ENCODE assay signal across 8 cellular contexts in genomic region chr20:33211817-33212424, GRCh38. TPM values are rescaled to one million over a fixed set of nuclear protein-coding genes. Genes with fewer than 3 reads are reported as not detected.
DNase-seq lines count a peak whose midpoint lies in the region; ATAC-seq, FAIRE-seq and TF ChIP-seq lines count a peak whose summit lies in the region.

No MANE protein-coding gene starts in this region.

- no peak overlapping the region for H3K9ac ChIP-seq in HCT116 (ENCODE audit: low read length)
- no peak overlapping the region for H3K9ac ChIP-seq in keratinocyte (ENCODE audit: control insufficient read depth, extremely low read depth, insufficient read depth, low read length)

- H3K4me3 ChIP-seq in HCT116 (replicated peaks in 1 of 2; ENCODE audit: low read depth in 1 of 2, low read length in 2 of 2) (no peak overlapping the region), keratinocyte (ENCODE audit: control insufficient read depth in 2 of 3, extremely low read depth in 1 of 3, insufficient read depth in 2 of 3, low read depth in 1 of 3, low read length in 3 of 3) (no peak overlapping the region), thyroid gland (replicated peaks in 1 of 3) (no peak overlapping the region)

- peak; percentile 76 for TF ChIP-seq RAD21 in HCT116 (IDR thresholded peaks at IDR 0.05; ENCODE audit: low read depth)

- DNase-seq in Caki2 (ENCODE audit: low read depth) (peak; percentile 38), HCT116 (ENCODE audit: low read depth, low spot score) (peak; percentile 61), NCI-H526 treated with DMSO at 0.1 percent for 48 hours (lab: John Stamatoyannopoulos, UW) (peak; percentile 69), keratinocyte (ENCODE audit: low read depth, low spot score) (peak; percentile 4), thyroid gland (peak; percentile 66 to 69)
- peak in 1 of 2 donors; percentile 16 for DNase-seq in activated naive CD4-positive, alpha-beta T cell treated with anti-CD3 and anti-CD28 coated beads, Interleukin-2, amount 50 U/mL, for 72 hours (ENCODE audit: low spot score in 2 of 2)

- TF ChIP-seq POLR2A in HCT116 (IDR thresholded peaks at IDR 0.05; ENCODE audit: borderline replicate concordance, extremely low read depth, insufficient read depth, insufficient read length): no peak
- no peak for TF ChIP-seq POLR2A in thyroid gland (IDR thresholded peaks at IDR 0.05)

- no peak overlapping the region for H3K27ac ChIP-seq in HCT116 (ENCODE audit: low read depth, low read length)
- no peak overlapping the region for H3K27ac ChIP-seq in keratinocyte (ENCODE audit: control insufficient read depth, insufficient read depth, low read length)
- no peak overlapping the region for H3K27ac ChIP-seq in thyroid gland

- WGBS in thyroid gland, 2 donors: 16 to 20% methylated on average over 5 of the region's 5 CpGs

- intact Hi-C loops in HCT116 (cut with micrococcal nuclease) (loop anchor here (1.0 to 5.0 kb wide), 2 partner anchors 116 to 310 kb away; no protein-coding TSS in a partner anchor), thyroid gland (cut with DNase I) (loop anchor here (5.0 kb wide), 1 partner anchor 310 kb away; no protein-coding TSS in a partner anchor)

- no peaks in the 10 kb centered on the region for H3K9me1 ChIP-seq in keratinocyte (ENCODE audit: control insufficient read depth, extremely low read depth, insufficient read depth, low read length)

- no peak for FAIRE-seq in keratinocyte (lab: Jason Lieb, UNC)

- H3K27me3 ChIP-seq in HCT116 (ENCODE audit: insufficient read depth, low read length) (peaks cover 56% of the 10 kb centered on the region), keratinocyte (ENCODE audit: control insufficient read depth, extremely low read depth, insufficient read depth, low read length) (no peaks in the 10 kb centered on the region), thyroid gland (no peaks in the 10 kb centered on the region)

- no peak overlapping the region for H3K27ac Mint-ChIP-seq in activated naive CD4-positive, alpha-beta T cell treated with anti-CD3 and anti-CD28 coated beads, Interleukin-2, amount 50 U/mL, for 72 hours

- ATAC-seq in HCT116: peak; percentile 95
- ATAC-seq in activated naive CD4-positive, alpha-beta T cell treated with anti-CD3 and anti-CD28 coated beads, Interleukin-2, amount 50 U/mL, for 72 hours: peak; percentile 37 to 52
- ATAC-seq in GM21515 (IDR thresholded peaks at IDR 0.05; ENCODE audit: unreplicated experiment): no peak
- no peak for ATAC-seq in GM18517 (IDR thresholded peaks at IDR 0.05; ENCODE audit: unreplicated experiment)

- POLR2A ChIA-PET in HCT116 (lab: Charles Lee): no interaction called here

- TF ChIP-seq CTCF in HCT116 (IDR thresholded peaks at IDR 0.05 in 2 of 3, conservative IDR thresholded peaks at IDR 0.05 in 1 of 3; ENCODE audit: borderline replicate concordance in 1 of 3, insufficient read depth in 1 of 3, low read depth in 2 of 3, low read length in 2 of 3): peak; percentile 72 to 80 (median 75)
- TF ChIP-seq CTCF in keratinocyte (optimal IDR thresholded peaks at IDR 0.05 in 1 of 3, IDR thresholded peaks at IDR 0.05 in 1 of 3, conservative IDR thresholded peaks at IDR 0.05 in 1 of 3; ENCODE audit: extremely low read depth in 1 of 3, insufficient read depth in 2 of 3, low read length in 3 of 3): peak; percentile 62 to 74 (median 63)
- peak in 5 of 6 experiments; percentile 20 to 53 (median 48) for TF ChIP-seq CTCF in thyroid gland (IDR thresholded peaks at IDR 0.05)

- in situ Hi-C loops in Caki2 (cut with HindIII; ENCODE audit: low pct_unique_long_range_greater_than_20kb, low sequenced_read_pairs): no loop called here

- CTCF ChIA-PET in HCT116 (lab: Charles Lee): interaction anchor here (1.0 to 1.2 kb wide), 3 partner anchors 47 to 310 kb away, joined by 3 to 8 read pairs (median 5); no protein-coding TSS in a partner anchor

- H3K4me2 ChIP-seq in HCT116 (ENCODE audit: low read length): no peak overlapping the region
- no peak overlapping the region for H3K4me2 ChIP-seq in keratinocyte (ENCODE audit: control insufficient read depth, extremely low read depth, insufficient read depth, low read depth, low read length)

- no peaks in the 10 kb centered on the region for H3K9me3 ChIP-seq in HCT116 (ENCODE audit: control insufficient read depth in 1 of 2, insufficient read depth in 1 of 2, low read depth in 1 of 2, low read length in 2 of 2)
- H3K9me3 ChIP-seq in keratinocyte (ENCODE audit: control insufficient read depth, low read depth, low read length): no peaks in the 10 kb centered on the region
- H3K9me3 ChIP-seq in thyroid gland: no peaks in the 10 kb centered on the region

- dilution Hi-C loops in keratinocyte (cut with MboI; ENCODE audit: extremely low pct_ligation_motif_present, low sequenced_read_pairs): no loop called here

- H2AFZ ChIP-seq in HCT116 (ENCODE audit: low read depth, low read length, poor library complexity, severe bottlenecking) (no peak overlapping the region), keratinocyte (ENCODE audit: control insufficient read depth, low read length) (no peak overlapping the region)

- RAD21 ChIA-PET in HCT116 (lab: Charles Lee; ENCODE audit: low non-redundant PET in 1 of 2, low total read pairs in 2 of 2, uncharacterized antibody in 2 of 2, unreplicated experiment in 2 of 2): interaction anchor here in 1 of 2 experiments (0.7 kb wide), 1 partner anchor 116 kb away, joined by 4 read pairs; no protein-coding TSS in a partner anchor

- peaks cover 3 to 5% of the 10 kb centered on the region in 2 donors for H3K9me3 Mint-ChIP-seq in activated naive CD4-positive, alpha-beta T cell treated with anti-CD3 and anti-CD28 coated beads, Interleukin-2, amount 50 U/mL, for 72 hours

- no TSS peak for BruUV-seq in HCT116 (replicated peaks; lab: Mats Ljungman, UMichigan)

- H3K36me3 Mint-ChIP-seq in activated naive CD4-positive, alpha-beta T cell treated with anti-CD3 and anti-CD28 coated beads, Interleukin-2, amount 50 U/mL, for 72 hours: no peaks in the 10 kb centered on the region

- H3K36me3 ChIP-seq in HCT116 (ENCODE audit: control insufficient read depth in 1 of 2, insufficient read depth in 2 of 2, low read length in 2 of 2): no peaks in the 10 kb centered on the region
- no peaks in the 10 kb centered on the region for H3K36me3 ChIP-seq in keratinocyte (ENCODE audit: control insufficient read depth in 2 of 2, extremely low read depth in 1 of 2, insufficient read depth in 2 of 2, low read length in 2 of 2)
- no peaks in the 10 kb centered on the region for H3K36me3 ChIP-seq in thyroid gland

- H3K79me2 ChIP-seq in HCT116 (ENCODE audit: insufficient read depth, low read length) (no peaks in the 10 kb centered on the region), keratinocyte (ENCODE audit: control insufficient read depth, insufficient read depth, low read length) (no peaks in the 10 kb centered on the region)

- H4K20me1 ChIP-seq in HCT116 (ENCODE audit: insufficient read depth): no peaks in the 10 kb centered on the region
- H4K20me1 ChIP-seq in keratinocyte (ENCODE audit: control insufficient read depth, extremely low read depth, insufficient read depth, low read length): peaks cover 5% of the 10 kb centered on the region

- no peaks in the 10 kb centered on the region for H3K9me2 ChIP-seq in HCT116 (ENCODE audit: insufficient read depth)

- H3K4me1 ChIP-seq in HCT116 (ENCODE audit: control insufficient read depth in 1 of 2, insufficient read depth in 2 of 2, low read length in 2 of 2) (no peaks in the 10 kb centered on the region), keratinocyte (ENCODE audit: control insufficient read depth, extremely low read depth, insufficient read depth, low read length) (no peaks in the 10 kb centered on the region), thyroid gland (no peaks in the 10 kb centered on the region)

RNA-seq across cellular contexts. Expression of gene BPIFA3, which starts 5.2 kb away (rescaled TPM):
- not detected in 2 replicates for total RNA-seq in Caki2 (2014; rRNA removed; shearing (Covaris generic); ENCODE audit: low replicate concordance)
- not detected for total RNA-seq in HCT116 (2021; ENCODE audit: unreplicated experiment)
- not detected in 2 replicates for polyA plus RNA-seq in HCT116 (2012)
- total RNA-seq in activated naive CD4-positive, alpha-beta T cell treated with anti-CD3 and anti-CD28 coated beads, Interleukin-2, amount 50 U/mL, for 72 hours: not detected
- polyA plus RNA-seq in keratinocyte: not detected in 3 replicates
- polyA plus RNA-seq in keratinocyte (2011; ENCODE audit: low read depth): not detected
- polyA plus RNA-seq in keratinocyte (2011; cell fraction: cytosol; rRNA removed): not detected in 2 replicates
- polyA plus RNA-seq in keratinocyte (2011; cell fraction: nucleus; rRNA removed): not detected in 2 replicates
- not detected in 2 replicates for polyA plus RNA-seq in keratinocyte (2012; ENCODE audit: low replicate concordance)
- polyA minus RNA-seq in keratinocyte: not detected in 3 replicates
- polyA minus RNA-seq in keratinocyte (2011; cell fraction: cytosol; rRNA and poly(A)+ RNA removed): not detected
- polyA minus RNA-seq in keratinocyte (2011; cell fraction: nucleus; rRNA and poly(A)+ RNA removed): not detected in 2 replicates
- total RNA-seq in thyroid gland: not detected

RNA-seq across cellular contexts. Expression of gene BPIFA1, which starts 23.9 kb away (rescaled TPM):
- not detected in 2 replicates for total RNA-seq in Caki2 (2014; rRNA removed; shearing (Covaris generic); ENCODE audit: low replicate concordance)
- not detected for total RNA-seq in HCT116 (2021; ENCODE audit: unreplicated experiment)
- polyA plus RNA-seq in HCT116 (2012): not detected in 2 replicates
- total RNA-seq in activated naive CD4-positive, alpha-beta T cell treated with anti-CD3 and anti-CD28 coated beads, Interleukin-2, amount 50 U/mL, for 72 hours: not detected
- not detected in 3 replicates for polyA plus RNA-seq in keratinocyte
- polyA plus RNA-seq in keratinocyte (2011; ENCODE audit: low read depth): not detected
- not detected in 2 replicates for polyA plus RNA-seq in keratinocyte (2011; cell fraction: cytosol; rRNA removed)
- not detected in 2 replicates for polyA plus RNA-seq in keratinocyte (2011; cell fraction: nucleus; rRNA removed)
- polyA plus RNA-seq in keratinocyte (2012; ENCODE audit: low replicate concordance): not detected in 2 replicates
- polyA minus RNA-seq in keratinocyte: not detected in 3 replicates
- not detected for polyA minus RNA-seq in keratinocyte (2011; cell fraction: cytosol; rRNA and poly(A)+ RNA removed)
- not detected in 2 replicates for polyA minus RNA-seq in keratinocyte (2011; cell fraction: nucleus; rRNA and poly(A)+ RNA removed)
- total RNA-seq in thyroid gland: not detected

RNA-seq across cellular contexts. Expression of gene BPIFA2, which starts 44.0 kb away (rescaled TPM):
- not detected in 2 replicates for total RNA-seq in Caki2 (2014; rRNA removed; shearing (Covaris generic); ENCODE audit: low replicate concordance)
- total RNA-seq in HCT116 (2021; ENCODE audit: unreplicated experiment): not detected
- polyA plus RNA-seq in HCT116 (2012): not detected in 2 replicates
- total RNA-seq in activated naive CD4-positive, alpha-beta T cell treated with anti-CD3 and anti-CD28 coated beads, Interleukin-2, amount 50 U/mL, for 72 hours: not detected
- polyA plus RNA-seq in keratinocyte: not detected in 3 replicates
- not detected for polyA plus RNA-seq in keratinocyte (2011; ENCODE audit: low read depth)
- not detected in 2 replicates for polyA plus RNA-seq in keratinocyte (2011; cell fraction: cytosol; rRNA removed)
- polyA plus RNA-seq in keratinocyte (2011; cell fraction: nucleus; rRNA removed): not detected in 2 replicates
- polyA plus RNA-seq in keratinocyte (2012; ENCODE audit: low replicate concordance): not detected in 2 replicates
- not detected in 3 replicates for polyA minus RNA-seq in keratinocyte
- polyA minus RNA-seq in keratinocyte (2011; cell fraction: cytosol; rRNA and poly(A)+ RNA removed): not detected
- polyA minus RNA-seq in keratinocyte (2011; cell fraction: nucleus; rRNA and poly(A)+ RNA removed): not detected in 2 replicates
- not detected for total RNA-seq in thyroid gland

Comparison
In these comparisons a context has a peak if more than half of its experiments do, and no peak if none do; other contexts are left out.
1. ATAC-seq: peak in HCT116 (single experiment) and activated naive CD4-positive, alpha-beta T cell treated with anti-CD3 and anti-CD28 coated beads, Interleukin-2, amount 50 U/mL, for 72 hours (2 of 2); none in GM21515 (single experiment) and GM18517 (single experiment).
2. Peak in every context shown above with its lines, with median percentiles within 50 percentile points of each other: CTCF ChIP-seq.